8 cellular contexts compared by ENCODE assay signal in genomic region chr10:113385021-113385975, GRCh38.
DNase-seq lines count a peak whose midpoint lies in the region; TF ChIP-seq lines count a peak whose summit lies in the region.

No MANE protein-coding gene starts in this region.

- H3K9me3 ChIP-seq in skeletal muscle satellite cell (replicated peaks; ENCODE audit: low read length), result no peaks in the 10 kb centered on the region

- H3K36me3 ChIP-seq in GM06990 (ENCODE audit: control insufficient read depth, insufficient read depth, low read length), result no peaks in the 10 kb centered on the region
- no peaks in the 10 kb centered on the region for H3K36me3 ChIP-seq in skeletal muscle satellite cell (ENCODE audit: insufficient read depth, low read length)

- peak; percentile 82 for TF ChIP-seq CTCF in GM06990 (IDR thresholded peaks at IDR 0.05; ENCODE audit: insufficient read depth, low read length, poor library complexity, severe bottlenecking)

- no peak overlapping the region for H3K9ac ChIP-seq in skeletal muscle satellite cell (ENCODE audit: low read depth, low read length)

- POLR2A ChIA-PET in HEK293T (lab: Yijun Ruan, JAX), result interaction anchor here (0.6 kb wide), 1 partner anchor 611 kb away, joined by 3 read pairs; no protein-coding TSS in a partner anchor

- H3K27me3 ChIP-seq in GM06990 (replicated peaks; ENCODE audit: control insufficient read depth, insufficient read depth, low read length), result peaks cover 2% of the 10 kb centered on the region
- H3K27me3 ChIP-seq in skeletal muscle satellite cell (ENCODE audit: control insufficient read depth, insufficient read depth, low read length), result peaks cover 17% of the 10 kb centered on the region

- H3K4me2 ChIP-seq in skeletal muscle satellite cell (ENCODE audit: low read length), result peak overlapping the region; percentile 62

- DNase-seq in GM06990 (ENCODE audit: extremely low read depth, insufficient read length), result peak; percentile 18
- DNase-seq in HEK293T (ENCODE audit: extremely low spot score), result peak; percentile 88
- DNase-seq in NCI-H1092 treated with DMSO at 0.1 percent for 48 hours (lab: John Stamatoyannopoulos, UW), result peak; percentile 58
- peak in 4 of 5 experiments; percentile 11 to 46 (median 24) for DNase-seq in T-helper 2 cell
- peak; percentile 93 for DNase-seq in astrocyte of the hippocampus (ENCODE audit: low read depth, low spot score)
- peak; percentile 82 to 92 for DNase-seq in hippocampal formation (lab: John Stamatoyannopoulos, UW)
- DNase-seq in cerebellar nuclear complex (lab: John Stamatoyannopoulos, UW), result no peak

- CTCF ChIA-PET in HEK293T (lab: Yijun Ruan, JAX), result interaction anchor here (0.6 to 2.1 kb wide), 20 partner anchors 10 to 913 kb away, joined by 3 to 8 read pairs (median 3); no protein-coding TSS in a partner anchor

- no peak overlapping the region for H3K4me3 ChIP-seq in GM06990 (replicated peaks; ENCODE audit: low read depth, low read length)
- no peak overlapping the region for H3K4me3 ChIP-seq in skeletal muscle satellite cell (ENCODE audit: low read length)

- peaks cover 13% of the 10 kb centered on the region for H3K4me1 ChIP-seq in skeletal muscle satellite cell (ENCODE audit: control insufficient read depth, insufficient read depth, low read length)

TF ChIP-seq in HEK293T, 16 proteins besides CTCF, POLR2A, EP300 and RAD21:
- TF ChIP-seq CTBP1 (IDR thresholded peaks at IDR 0.05; ENCODE audit: borderline replicate concordance) (0 out of 2 replicates have a peak, but pooled peaks have one; percentile 23), PKNOX1 (IDR thresholded peaks at IDR 0.05) (peak; percentile 73), ZNF384 (IDR thresholded peaks at IDR 0.05) (no peak)

Comparison
In these comparisons a context has a peak if more than half of its experiments do, and no peak if none do; other contexts are left out.
1. DNase-seq: peak in GM06990 (single experiment), HEK293T (single experiment), NCI-H1092 treated with DMSO at 0.1 percent for 48 hours (single experiment), T-helper 2 cell (4 of 5), astrocyte of the hippocampus (single experiment) and hippocampal formation (2 of 2); none in cerebellar nuclear complex (0 of 2).